Comparison of ENCODE assay signal across 13 cellular contexts in genomic region chr19:10816691-10817090, GRCh38. TPM values are rescaled to one million over a fixed set of nuclear protein-coding genes. Genes with fewer than 3 reads are reported as not detected.
DNase-seq lines count a peak whose midpoint lies in the region; ATAC-seq, FAIRE-seq and TF ChIP-seq lines count a peak whose summit lies in the region.
"Had no signal": no experiment of that assay in that cellular context is flagged by ENCODE, and none has a peak within 500 bp of the region (broad histone marks: within the 10 kb centered on the region; RNA-seq: fewer than 3 reads in every experiment).

No MANE protein-coding gene starts in this region.

- H3K79me2 ChIP-seq in HepG2 (ENCODE audit: insufficient read depth, low read length), result no peaks in the 10 kb centered on the region
- peaks cover 32% of the 10 kb centered on the region for H3K79me2 ChIP-seq in fibroblast of lung (ENCODE audit: control insufficient read depth, insufficient read depth, low read length)

- intact Hi-C loops in HepG2 (cut with micrococcal nuclease; ENCODE audit: unreplicated experiment) (no loop called here), psoas muscle (cut with DNase I) (no loop called here)

- no peak for DNase-seq in HepG2 (ENCODE audit: low spot score)
- DNase-seq in fibroblast of lung (ENCODE audit: low read depth in 2 of 2), result no peak
- no peak for DNase-seq in psoas muscle
- no peak for DNase-seq in GM03348 (ENCODE audit: low spot score)
- no peak for DNase-seq in omental fat pad (ENCODE audit: low spot score)
- DNase-seq: amniotic stem cell; naive B cell; NCI-H1694 treated with DMSO at 0.1 percent for 48 hours; stimulated activated CD4-positive, alpha-beta T cell treated with anti-CD3 and anti-CD28 coated beads, Interleukin-4, amount 100 ng/mL, for 1 hour had no signal

- H2AFZ ChIP-seq in HepG2 (ENCODE audit: low read length), result no peak overlapping the region
- no peak overlapping the region for H2AFZ ChIP-seq in fibroblast of lung (ENCODE audit: low read length)

- BruUV-seq in HepG2 (replicated peaks; lab: Mats Ljungman, UMichigan), result no TSS peak

- H3K27me3 ChIP-seq in liver (ENCODE audit: control insufficient read depth in 4 of 4, insufficient read depth in 4 of 4, low read length in 3 of 4) (no peaks in the 10 kb centered on the region), HepG2 (ENCODE audit: control insufficient read depth in 1 of 2, insufficient read depth in 2 of 2, low read length in 2 of 2) (peaks cover 0 to 2% of the 10 kb centered on the region in 2 experiments; a peak in 1 of 5 replicates), fibroblast of lung (ENCODE audit: control insufficient read depth, insufficient read depth, low read length) (no peaks in the 10 kb centered on the region), psoas muscle (ENCODE audit: insufficient read depth in 3 of 3, low read length in 2 of 3) (no peaks in the 10 kb centered on the region)

- H3K9ac ChIP-seq in liver (ENCODE audit: low read depth in 1 of 2, low read length in 2 of 2) (no peak overlapping the region), HepG2 (ENCODE audit: insufficient read depth, low read depth, low read length) (no peak overlapping the region), fibroblast of lung (ENCODE audit: insufficient read depth, low read length) (peak overlapping the region; percentile 93)

- H3K27ac ChIP-seq in liver (ENCODE audit: low read depth in 1 of 2, low read length in 2 of 2) (peak overlapping the region; percentile 33 to 56), HepG2 (ENCODE audit: extremely low read length, insufficient read depth, low read length) (no peak overlapping the region), fibroblast of lung (ENCODE audit: insufficient read depth, low read length) (peak overlapping the region; percentile 95), psoas muscle (peak overlapping the region; percentile 60)

- H3K9me3 ChIP-seq in liver (ENCODE audit: control insufficient read depth in 4 of 4, low read length in 3 of 4) (no peaks in the 10 kb centered on the region), HepG2 (ENCODE audit: low read length) (no peaks in the 10 kb centered on the region), fibroblast of lung (ENCODE audit: control insufficient read depth, insufficient read depth, low read depth, low read length) (no peaks in the 10 kb centered on the region), psoas muscle (no peaks in the 10 kb centered on the region)

- peaks cover 0 to 4% (median 2%) of the 10 kb centered on the region in 4 donors for H3K4me1 ChIP-seq in liver (ENCODE audit: control insufficient read depth in 4 of 4, insufficient read depth in 4 of 4, low read length in 3 of 4)
- peaks cover 13% of the 10 kb centered on the region for H3K4me1 ChIP-seq in HepG2 (ENCODE audit: insufficient read depth, low read length)
- H3K4me1 ChIP-seq in fibroblast of lung (ENCODE audit: control insufficient read depth, extremely low read depth, insufficient read depth, low read length), result peaks cover 22% of the 10 kb centered on the region
- H3K4me1 ChIP-seq in psoas muscle, result no peaks in the 10 kb centered on the region

- H3K4me2 ChIP-seq in HepG2 (ENCODE audit: low read depth, low read length) (no peak overlapping the region), fibroblast of lung (ENCODE audit: extremely low read depth, insufficient read depth, low read length) (peak overlapping the region; percentile 71)

- H3K4me3 ChIP-seq in liver (ENCODE audit: low read depth in 1 of 3, low read length in 3 of 3), result no peak overlapping the region
- no peak overlapping the region for H3K4me3 ChIP-seq in HepG2 (replicated peaks in 1 of 3; ENCODE audit: insufficient read depth in 1 of 3, low read depth in 2 of 3, low read length in 3 of 3)
- peak overlapping the region; percentile 60 to 80 (median 78) for H3K4me3 ChIP-seq in fibroblast of lung (replicated peaks in 1 of 4; ENCODE audit: control extremely low read depth in 1 of 4, insufficient read depth in 1 of 4, low read depth in 3 of 4, low read length in 4 of 4)
- H3K4me3 ChIP-seq in psoas muscle, result peak overlapping the region; percentile 53

- no peak for FAIRE-seq in HepG2 (lab: Jason Lieb, UNC)
- FAIRE-seq: endothelial cell of umbilical vein had no signal

- in situ Hi-C loops in HepG2 (cut with HindIII; ENCODE audit: extremely low pct_ligation_motif_present, low pct_unique_long_range_greater_than_20kb), result no loop called here

- ATAC-seq in HepG2, result no peak
- no peak for ATAC-seq in psoas muscle
- ATAC-seq in HG03432 (IDR thresholded peaks at IDR 0.05; ENCODE audit: unreplicated experiment), result no peak
- no peak for ATAC-seq in omental fat pad (ENCODE audit: low FRiP score)
- ATAC-seq in HG03565 (IDR thresholded peaks at IDR 0.05; ENCODE audit: unreplicated experiment), result no peak

- TF ChIP-seq CTCF in liver (IDR thresholded peaks at IDR 0.05; ENCODE audit: low read depth, low read length, missing input control) (no peak), HepG2 (CRISPR knock-in tag; IDR thresholded peaks at IDR 0.05) (no peak), fibroblast of lung (conservative IDR thresholded peaks at IDR 0.05 in 1 of 2, IDR thresholded peaks at IDR 0.05 in 1 of 2; ENCODE audit: low read depth in 1 of 2, low read length in 2 of 2) (no peak), psoas muscle (IDR thresholded peaks at IDR 0.05) (no peak), omental fat pad (IDR thresholded peaks at IDR 0.05) (no peak)

- H4K20me1 ChIP-seq in HepG2 (ENCODE audit: insufficient read depth, low read length), result no peaks in the 10 kb centered on the region
- H4K20me1 ChIP-seq in fibroblast of lung (ENCODE audit: control insufficient read depth, extremely low read depth, insufficient read depth, low read length), result no peaks in the 10 kb centered on the region

- POLR2A ChIA-PET in HepG2 (lab: Yijun Ruan, JAX), result no interaction called here

- WGBS in liver, result 90% methylated on average over 11 of the region's 11 CpGs
- WGBS in HepG2 (ENCODE audit: low lambda C conversion rate), result 91% methylated on average over 9 of the region's 11 CpGs
- WGBS in psoas muscle, 3 donors, result 72 to 83% (median 77%) methylated on average over 11 of the region's 11 CpGs

- H3K36me3 ChIP-seq in liver (ENCODE audit: control insufficient read depth in 4 of 4, insufficient read depth in 3 of 4, low read depth in 1 of 4, low read length in 3 of 4) (peaks cover 8 to 40% (median 21%) of the 10 kb centered on the region in 4 donors), HepG2 (replicated peaks in 1 of 2; ENCODE audit: control insufficient read depth in 1 of 2, insufficient read depth in 2 of 2, low read length in 2 of 2) (peaks cover 13 to 46% of the 10 kb centered on the region in 2 experiments; a peak in 4 of 5 replicates), fibroblast of lung (ENCODE audit: control insufficient read depth, insufficient read depth, low read length) (peaks cover 44% of the 10 kb centered on the region), psoas muscle (ENCODE audit: insufficient read depth in 1 of 2, low read depth in 1 of 2) (peaks cover under 1 to 64% of the 10 kb centered on the region in 2 donors)

- CTCF ChIA-PET in HepG2 (lab: Yijun Ruan, JAX; ENCODE audit: low intra/inter-chr PET ratio, low total read pairs), result no interaction called here

- TF ChIP-seq POLR2A in HepG2 (IDR thresholded peaks at IDR 0.05; ENCODE audit: insufficient read depth in 1 of 2, low read depth in 2 of 2, low read length in 2 of 2), result no peak

- TF ChIP-seq EP300 in HepG2 (IDR thresholded peaks at IDR 0.05; ENCODE audit: low read depth in 2 of 2, low read length in 2 of 2) (no peak), HepG2 (CRISPR knock-in tag; IDR thresholded peaks at IDR 0.05; ENCODE audit: borderline replicate concordance) (no peak)

- TF ChIP-seq RAD21 in liver (IDR thresholded peaks at IDR 0.05), result no peak
- no peak for TF ChIP-seq RAD21 in HepG2 (CRISPR knock-in tag; IDR thresholded peaks at IDR 0.05)

RNA-seq across cellular contexts. Expression of gene TMED1, which starts 19.3 kb away (rescaled TPM):
- total RNA-seq in liver (10 to 100 TPM; 17.8 to 24.7 TPM), HepG2 (2016; rRNA removed; fragmentation: Illumina TruSeq; extraction: Trizol) (26.4 and 51.8 TPM in 2 replicates), fibroblast of lung (37.5 and 40.1 TPM in 2 replicates), psoas muscle (10 to 100 TPM; 30.1 to 37.5 (median 34.2) TPM), omental fat pad (10 to 100 TPM; 30.1 to 35.7 (median 32.4) TPM)
- polyA plus RNA-seq in liver (10 to 100 TPM; 28.4 to 34.7 TPM), HepG2 (2011; rRNA removed) (48.3 and 59.9 TPM in 2 replicates), fibroblast of lung (42.1 and 42.3 TPM in 2 replicates), psoas muscle (10 to 100 TPM; 54.4 to 79.3 (median 57.6) TPM)
- total RNA-seq in HepG2 (2016; cell fraction: cytosol; rRNA removed; fragmentation: Illumina TruSeq; extraction: Trizol; ENCODE audit: low read depth), result 16.7 and 20.2 TPM in 2 replicates
- 27.5 and 55.8 TPM in 2 replicates for total RNA-seq in HepG2 (2016; cell fraction: insoluble cytoplasmic fraction; rRNA removed; fragmentation: Illumina TruSeq; extraction: Trizol)
- 28.1 and 29.2 TPM in 2 replicates for total RNA-seq in HepG2 (2016; cell fraction: membrane; rRNA removed; fragmentation: Illumina TruSeq; extraction: Trizol)
- total RNA-seq in HepG2 (2016; cell fraction: nucleus; rRNA removed; fragmentation: Illumina TruSeq; extraction: Trizol), result 33.0 and 36.4 TPM in 2 replicates
- polyA plus RNA-seq in HepG2 (2011; cell fraction: cytosol; rRNA removed), result 79.8 and 90.0 TPM in 2 replicates
- polyA plus RNA-seq in HepG2 (2011; cell fraction: nucleus; rRNA removed), result 24.7 and 26.9 TPM in 2 replicates
- 25.8 and 36.4 TPM in 2 replicates for polyA plus RNA-seq in HepG2 (2012)
- polyA plus RNA-seq in HepG2 (2016; cell fraction: cytosol; fragmentation: Illumina TruSeq; extraction: Trizol; ENCODE audit: low read depth), result 15.9 and 17.5 TPM in 2 replicates
- polyA plus RNA-seq in HepG2 (2016; cell fraction: insoluble cytoplasmic fraction; fragmentation: Illumina TruSeq; extraction: Trizol; ENCODE audit: low read depth), result 22.0 and 23.3 TPM in 2 replicates
- polyA plus RNA-seq in HepG2 (2016; cell fraction: membrane; fragmentation: Illumina TruSeq; extraction: Trizol; ENCODE audit: low read depth), result 17.1 and 19.3 TPM in 2 replicates
- polyA plus RNA-seq in HepG2 (2016; cell fraction: nucleus; fragmentation: Illumina TruSeq; extraction: Trizol; ENCODE audit: insufficient read depth, low read depth), result 53.0 and 55.2 TPM in 2 replicates
- polyA minus RNA-seq in HepG2 (2011; rRNA and poly(A)+ RNA removed; ENCODE audit: low replicate concordance), result 28.9 and 40.3 TPM in 2 replicates
- 17.3 and 19.4 TPM in 2 replicates for polyA minus RNA-seq in HepG2 (2011; cell fraction: cytosol; rRNA and poly(A)+ RNA removed)
- polyA minus RNA-seq in HepG2 (2011; cell fraction: nucleus; rRNA and poly(A)+ RNA removed), result 7.7 and 10.1 TPM in 2 replicates
- polyA plus RNA-seq in fibroblast of lung (2012), result 31.1 and 38.6 TPM in 2 replicates
- 17.8 and 21.5 TPM in 2 replicates for polyA minus RNA-seq in fibroblast of lung (ENCODE audit: low replicate concordance)

RNA-seq across cellular contexts. Expression of gene C19orf38, which starts 31.5 kb away (rescaled TPM):
- total RNA-seq in liver, result 1 to 10 TPM; 1.8 to 3.9 TPM
- polyA plus RNA-seq in liver, result 1 to 10 TPM in 1 of 2 donors, under 1 TPM in 1; 0.97 to 1.1 TPM
- not detected in 2 replicates for total RNA-seq in HepG2 (2016; rRNA removed; fragmentation: Illumina TruSeq; extraction: Trizol)
- total RNA-seq in HepG2 (2016; cell fraction: cytosol; rRNA removed; fragmentation: Illumina TruSeq; extraction: Trizol; ENCODE audit: low read depth), result not detected in 2 replicates
- not detected in 2 replicates for total RNA-seq in HepG2 (2016; cell fraction: insoluble cytoplasmic fraction; rRNA removed; fragmentation: Illumina TruSeq; extraction: Trizol)
- 0.37 TPM in 1 of 2 replicates, not detected in the other for total RNA-seq in HepG2 (2016; cell fraction: membrane; rRNA removed; fragmentation: Illumina TruSeq; extraction: Trizol)
- not detected in 2 replicates for total RNA-seq in HepG2 (2016; cell fraction: nucleus; rRNA removed; fragmentation: Illumina TruSeq; extraction: Trizol)
- 0.10 and 0.11 TPM in 2 replicates for polyA plus RNA-seq in HepG2 (2011; rRNA removed)
- 0.09 TPM in 1 of 2 replicates, not detected in the other for polyA plus RNA-seq in HepG2 (2011; cell fraction: cytosol; rRNA removed)
- not detected in 2 replicates for polyA plus RNA-seq in HepG2 (2011; cell fraction: nucleus; rRNA removed)
- polyA plus RNA-seq in HepG2 (2012), result 0.12 TPM in 1 of 2 replicates, not detected in the other
- not detected in 2 replicates for polyA plus RNA-seq in HepG2 (2016; cell fraction: cytosol; fragmentation: Illumina TruSeq; extraction: Trizol; ENCODE audit: low read depth)
- not detected in 2 replicates for polyA plus RNA-seq in HepG2 (2016; cell fraction: insoluble cytoplasmic fraction; fragmentation: Illumina TruSeq; extraction: Trizol; ENCODE audit: low read depth)
- 0.14 TPM in 1 of 2 replicates, not detected in the other for polyA plus RNA-seq in HepG2 (2016; cell fraction: membrane; fragmentation: Illumina TruSeq; extraction: Trizol; ENCODE audit: low read depth)
- not detected in 2 replicates for polyA plus RNA-seq in HepG2 (2016; cell fraction: nucleus; fragmentation: Illumina TruSeq; extraction: Trizol; ENCODE audit: insufficient read depth, low read depth)
- 0.49 TPM in 1 of 2 replicates, not detected in the other for polyA minus RNA-seq in HepG2 (2011; rRNA and poly(A)+ RNA removed; ENCODE audit: low replicate concordance)
- not detected in 2 replicates for polyA minus RNA-seq in HepG2 (2011; cell fraction: cytosol; rRNA and poly(A)+ RNA removed)
- polyA minus RNA-seq in HepG2 (2011; cell fraction: nucleus; rRNA and poly(A)+ RNA removed), result not detected in 2 replicates
- 1.0 and 1.3 TPM in 2 replicates for total RNA-seq in fibroblast of lung
- polyA plus RNA-seq in fibroblast of lung, result 0.08 TPM in 1 of 2 replicates, not detected in the other
- polyA plus RNA-seq in fibroblast of lung (2012), result 0.09 and 0.10 TPM in 2 replicates
- not detected in 2 replicates for polyA minus RNA-seq in fibroblast of lung (ENCODE audit: low replicate concordance)
- total RNA-seq in psoas muscle, result 1 to 10 TPM in 3 of 4 donors, under 1 TPM in 1; 0.30 to 1.8 (median 1.4) TPM
- polyA plus RNA-seq in psoas muscle, result 1 to 10 TPM; 1.0 to 2.9 (median 1.3) TPM
- total RNA-seq in omental fat pad, result 1 to 10 TPM; 1.0 to 7.9 (median 4.9) TPM
- total RNA-seq: endothelial cell of umbilical vein had no signal
- polyA plus RNA-seq: endothelial cell of umbilical vein had no signal

RNA-seq across cellular contexts. Expression of gene CARM1, which starts 54.7 kb away (rescaled TPM):
- total RNA-seq in liver (10 to 100 TPM; 12.6 to 18.3 TPM), HepG2 (2016; rRNA removed; fragmentation: Illumina TruSeq; extraction: Trizol) (21.9 and 27.6 TPM in 2 replicates), fibroblast of lung (17.2 and 24.8 TPM in 2 replicates), psoas muscle (100 to 1,000 TPM in 2 of 4 donors, 10 to 100 TPM in 2; 59.1 to 105 (median 88.6) TPM), omental fat pad (10 to 100 TPM; 11.8 to 20.5 (median 16.5) TPM)
- polyA plus RNA-seq in liver (10 to 100 TPM in 1 of 2 donors, 1 to 10 TPM in 1; 5.1 to 17.5 TPM), HepG2 (2011; rRNA removed) (53.0 and 55.8 TPM in 2 replicates), fibroblast of lung (41.9 and 60.0 TPM in 2 replicates), psoas muscle (100 to 1,000 TPM in 1 of 3 donors, 10 to 100 TPM in 2; 61.1 to 110 (median 94.7) TPM)
- total RNA-seq in HepG2 (2016; cell fraction: cytosol; rRNA removed; fragmentation: Illumina TruSeq; extraction: Trizol; ENCODE audit: low read depth), result 8.8 and 9.4 TPM in 2 replicates
- 18.6 and 27.9 TPM in 2 replicates for total RNA-seq in HepG2 (2016; cell fraction: insoluble cytoplasmic fraction; rRNA removed; fragmentation: Illumina TruSeq; extraction: Trizol)
- total RNA-seq in HepG2 (2016; cell fraction: membrane; rRNA removed; fragmentation: Illumina TruSeq; extraction: Trizol), result 21.1 and 24.7 TPM in 2 replicates
- total RNA-seq in HepG2 (2016; cell fraction: nucleus; rRNA removed; fragmentation: Illumina TruSeq; extraction: Trizol), result 16.8 and 18.1 TPM in 2 replicates
- 27.6 and 51.7 TPM in 2 replicates for polyA plus RNA-seq in HepG2 (2011; cell fraction: cytosol; rRNA removed)
- 83.1 and 120 TPM in 2 replicates for polyA plus RNA-seq in HepG2 (2011; cell fraction: nucleus; rRNA removed)
- polyA plus RNA-seq in HepG2 (2012), result 33.4 and 44.2 TPM in 2 replicates
- polyA plus RNA-seq in HepG2 (2016; cell fraction: cytosol; fragmentation: Illumina TruSeq; extraction: Trizol; ENCODE audit: low read depth), result 12.8 and 12.9 TPM in 2 replicates
- polyA plus RNA-seq in HepG2 (2016; cell fraction: insoluble cytoplasmic fraction; fragmentation: Illumina TruSeq; extraction: Trizol; ENCODE audit: low read depth), result 41.9 and 59.7 TPM in 2 replicates
- polyA plus RNA-seq in HepG2 (2016; cell fraction: membrane; fragmentation: Illumina TruSeq; extraction: Trizol; ENCODE audit: low read depth), result 29.0 and 31.4 TPM in 2 replicates
- polyA plus RNA-seq in HepG2 (2016; cell fraction: nucleus; fragmentation: Illumina TruSeq; extraction: Trizol; ENCODE audit: insufficient read depth, low read depth), result 54.5 and 65.3 TPM in 2 replicates
- polyA minus RNA-seq in HepG2 (2011; rRNA and poly(A)+ RNA removed; ENCODE audit: low replicate concordance), result 34.3 and 76.6 TPM in 2 replicates
- 18.8 and 19.0 TPM in 2 replicates for polyA minus RNA-seq in HepG2 (2011; cell fraction: cytosol; rRNA and poly(A)+ RNA removed)
- 16.2 and 20.0 TPM in 2 replicates for polyA minus RNA-seq in HepG2 (2011; cell fraction: nucleus; rRNA and poly(A)+ RNA removed)
- polyA plus RNA-seq in fibroblast of lung (2012), result 58.7 and 79.7 TPM in 2 replicates
- polyA minus RNA-seq in fibroblast of lung (ENCODE audit: low replicate concordance), result 140 and 163 TPM in 2 replicates

Comparison
In these comparisons a context has a peak if more than half of its experiments do, and no peak if none do; other contexts are left out.
1. H3K4me3 ChIP-seq: peak in fibroblast of lung (4 of 4) and psoas muscle (single experiment); none in liver (0 of 3) and HepG2 (0 of 3).